ENCODE assay signal across 30 cellular contexts in the genomic region with DNA sequence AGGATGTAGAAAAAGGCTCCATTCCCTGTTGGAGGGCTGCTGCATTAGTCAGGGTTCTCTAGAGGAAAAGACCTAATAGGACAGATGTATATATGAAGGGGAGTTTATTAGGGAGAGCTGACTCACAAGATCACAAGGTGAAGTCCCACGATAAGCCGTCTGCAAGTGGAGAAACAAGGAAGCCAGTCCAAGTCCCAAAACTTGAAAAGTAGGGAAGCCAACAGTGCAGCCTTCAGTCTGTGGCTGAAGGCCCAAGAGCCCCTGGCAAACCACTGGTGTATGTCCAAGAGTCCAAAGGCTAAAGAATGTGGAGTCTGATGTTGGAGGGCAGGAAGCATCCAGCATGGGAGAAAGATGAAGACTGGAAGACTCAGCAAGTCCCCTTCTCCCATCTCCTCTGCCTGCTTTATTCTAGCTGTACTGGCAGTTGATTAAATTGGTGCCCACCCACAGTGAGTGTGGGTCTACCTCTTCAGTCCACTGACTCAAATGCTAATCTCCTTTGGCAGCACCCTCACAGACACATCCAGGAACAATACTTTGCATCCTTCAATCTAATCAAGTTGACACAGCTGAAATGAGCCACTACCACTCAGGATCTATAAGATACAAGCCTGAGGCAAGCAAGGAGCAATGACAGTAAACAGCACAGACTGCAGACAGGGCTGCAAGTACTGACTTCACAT. TPM values are rescaled to one million over a fixed set of nuclear protein-coding genes. Genes with fewer than 3 reads are reported as not detected.
A peak's percentile ranks its signal among the peaks of the same experiment; 100 is the strongest.
DNase-seq lines count a peak whose midpoint lies in the region; ATAC-seq and TF ChIP-seq lines count a peak whose summit lies in the region.
"Had no signal": no experiment of that assay in that cellular context is flagged by ENCODE, and none has a peak within 500 bp of the region (broad histone marks: within the 10 kb centered on the region; RNA-seq: fewer than 3 reads in every experiment).

No MANE protein-coding gene starts in this region.

- no peak overlapping the region for H3K27ac ChIP-seq in spleen
- H3K27ac ChIP-seq: GM23248 had no signal

- no peaks in the 10 kb centered on the region for H3K27me3 ChIP-seq in spleen (replicated peaks in 1 of 7)

- POLR2A ChIA-PET in activated CD4-positive, alpha-beta T cell treated with anti-CD3 and anti-CD28 coated beads, Interleukin-2, amount 10 ng/mL, durations not matched to agents 7 days and 5 days (lab: Charles Lee), result no interaction called here

- no peak for TF ChIP-seq POLR2A in spleen (IDR thresholded peaks at IDR 0.05)

- H3K9me3 ChIP-seq in mucosa of descending colon (no peaks in the 10 kb centered on the region), spleen (no peaks in the 10 kb centered on the region)

- WGBS in spleen, 5 donors, result 80 to 93% (median 82%) methylated on average over 2 of the region's 2 CpGs

- no peak for ATAC-seq in GM18873 (IDR thresholded peaks at IDR 0.05; ENCODE audit: low FRiP score, unreplicated experiment)
- no peak for ATAC-seq in mucosa of descending colon
- ATAC-seq: left colon had no signal

- peaks cover 4% of the 10 kb centered on the region for H3K27me3 Mint-ChIP-seq in activated CD4-positive, alpha-beta T cell treated with anti-CD3 and anti-CD28 coated beads, Interleukin-2, amount 10 ng/mL, durations not matched to agents 7 days and 5 days
- H3K27me3 Mint-ChIP-seq: activated B cell treated with CpG ODN at 0.5 μM for 24 hours had no signal

- no peak for DNase-seq in activated CD4-positive, alpha-beta T cell treated with anti-CD3 and anti-CD28 coated beads, Interleukin-2, amount 10 ng/mL, durations not matched to agents 7 days and 5 days
- DNase-seq in activated CD4-positive, alpha-beta T cell treated with anti-CD3 and anti-CD28 coated beads, Interleukin-2, amount 50 U/mL, for 48 hours, result no peak
- DNase-seq in RPMI7951 (ENCODE audit: low read depth) (peak; percentile 49), cardiac fibroblast (ENCODE audit: low read depth in 2 of 2) (peak; percentile 24 to 77), retina (peak; percentile 87), mucosa of descending colon (no peak), spleen (no peak)
- DNase-seq: 8988T; activated B cell treated with CpG ODN at 0.5 μM for 24 hours; activated CD4-positive, alpha-beta T cell treated with anti-CD3 and anti-CD28 coated beads, Interleukin-2, amount 50 U/mL, for 1 hour; activated naive CD4-positive, alpha-beta T cell treated with anti-CD3 and anti-CD28 coated beads for 36 hours; Calu3; DMS79; GF-D8; GM23248; hypothalamus; IMR-90; left colon; mammary epithelial cell; NCI-H1092 treated with DMSO at 0.1 percent for 48 hours; NCI-H1930; NCI-H2171 treated with DMSO at 0.1 percent for 48 hours; NCI-H524; NK-92 treated with Interleukin-12 subunit alpha and Interleukin-12 subunit beta, amount 100 ng/mL, for 24 hours; stimulated activated naive CD4-positive, alpha-beta T cell; SW 1271; T1000 had no signal

- no peak overlapping the region for H3K4me3 ChIP-seq in cardiac fibroblast (replicated peaks in 1 of 2; ENCODE audit: low read depth in 2 of 2, low read length in 2 of 2)
- H3K4me3 ChIP-seq in mucosa of descending colon, result no peak overlapping the region
- H3K4me3 ChIP-seq in spleen, result no peak overlapping the region
- H3K4me3 ChIP-seq: GM23248 had no signal

- TF ChIP-seq CTCF in cardiac fibroblast (IDR thresholded peaks at IDR 0.05; ENCODE audit: low read depth, low read length) (no peak), mucosa of descending colon (IDR thresholded peaks at IDR 0.05) (no peak), spleen (IDR thresholded peaks at IDR 0.05 in 8 of 11, conservative IDR thresholded peaks at IDR 0.05 in 3 of 11) (no peak)

- peaks cover 6% of the 10 kb centered on the region for H3K36me3 Mint-ChIP-seq in activated CD4-positive, alpha-beta T cell treated with anti-CD3 and anti-CD28 coated beads, Interleukin-2, amount 10 ng/mL, durations not matched to agents 7 days and 5 days (ENCODE audit: low read depth)

- CTCF ChIA-PET in activated CD4-positive, alpha-beta T cell treated with anti-CD3 and anti-CD28 coated beads, Interleukin-2, amount 10 ng/mL, durations not matched to agents 7 days and 5 days (lab: Charles Lee), result no interaction called here

- H3K4me1 ChIP-seq in mucosa of descending colon (ENCODE audit: low read depth) (no peaks in the 10 kb centered on the region), spleen (peaks cover 0 to 9% (median 0%) of the 10 kb centered on the region in 6 donors)

- H3K36me3 ChIP-seq in mucosa of descending colon (ENCODE audit: low read depth) (no peaks in the 10 kb centered on the region), spleen (no peaks in the 10 kb centered on the region)

- H3K9me3 Mint-ChIP-seq in activated CD4-positive, alpha-beta T cell treated with anti-CD3 and anti-CD28 coated beads, Interleukin-2, amount 10 ng/mL, durations not matched to agents 7 days and 5 days, result peaks cover 4% of the 10 kb centered on the region
- H3K9me3 Mint-ChIP-seq: activated B cell treated with CpG ODN at 0.5 μM for 24 hours; activated naive CD4-positive, alpha-beta T cell treated with anti-CD3 and anti-CD28 coated beads for 36 hours; activated T-helper 1 cell treated with anti-CD3 and anti-CD28 coated beads, Interleukin-12 subunit alpha, Interleukin-12 subunit beta, Interleukin-2, Interleukin-4 antibody, amounts not matched to agents 30 ng/mL and 10 ng/mL and 1 ng/mL, durations not matched to agents 14 hours and 24 hours and 36 hours; nephron had no signal

- H3K4me1 Mint-ChIP-seq in activated CD4-positive, alpha-beta T cell treated with anti-CD3 and anti-CD28 coated beads, Interleukin-2, amount 10 ng/mL, durations not matched to agents 7 days and 5 days, result peaks cover 11% of the 10 kb centered on the region
- H3K4me1 Mint-ChIP-seq: nephron had no signal

- H3K4me3 Mint-ChIP-seq in activated CD4-positive, alpha-beta T cell treated with anti-CD3 and anti-CD28 coated beads, Interleukin-2, amount 10 ng/mL, durations not matched to agents 7 days and 5 days, result no peak overlapping the region
- H3K4me3 Mint-ChIP-seq: activated B cell treated with CpG ODN at 0.5 μM for 24 hours; activated naive CD4-positive, alpha-beta T cell treated with anti-CD3 and anti-CD28 coated beads for 36 hours; activated T-helper 1 cell treated with anti-CD3 and anti-CD28 coated beads, Interleukin-12 subunit alpha, Interleukin-12 subunit beta, Interleukin-2, Interleukin-4 antibody, amounts not matched to agents 30 ng/mL and 10 ng/mL and 1 ng/mL, durations not matched to agents 14 hours and 24 hours and 36 hours; nephron had no signal

- intact Hi-C loops in mucosa of descending colon (cut with DNase I, micrococcal nuclease), result no loop called here
- intact Hi-C loops in spleen (cut with DNase I; ENCODE audit: low total_unique reads), result no loop called here

- peak overlapping the region; percentile 38 for H3K27ac Mint-ChIP-seq in activated CD4-positive, alpha-beta T cell treated with anti-CD3 and anti-CD28 coated beads, Interleukin-2, amount 10 ng/mL, durations not matched to agents 7 days and 5 days
- H3K27ac Mint-ChIP-seq: activated B cell treated with CpG ODN at 0.5 μM for 24 hours; activated naive CD4-positive, alpha-beta T cell treated with anti-CD3 and anti-CD28 coated beads for 36 hours; activated T-helper 1 cell treated with anti-CD3 and anti-CD28 coated beads, Interleukin-12 subunit alpha, Interleukin-12 subunit beta, Interleukin-2, Interleukin-4 antibody, amounts not matched to agents 30 ng/mL and 10 ng/mL and 1 ng/mL, durations not matched to agents 14 hours and 24 hours and 36 hours; nephron had no signal

RNA-seq across cellular contexts. Expression of a gene that starts 30.0 kb away (rescaled TPM):
- total RNA-seq in activated CD4-positive, alpha-beta T cell treated with anti-CD3 and anti-CD28 coated beads, Interleukin-2, amount 10 ng/mL, durations not matched to agents 7 days and 5 days, result 10 to 100 TPM; 52.6 to 55.4 TPM
- 51.3 and 60.2 TPM in 2 replicates for total RNA-seq in RPMI7951 (2014; rRNA removed; shearing (Covaris generic))
- 10 to 100 TPM; 29.5 to 42.9 (median 36.0) TPM for total RNA-seq in mucosa of descending colon
- 10 to 100 TPM; 32.0 to 45.8 (median 34.7) TPM for total RNA-seq in spleen
- polyA plus RNA-seq in spleen, result 10 to 100 TPM; 12.0 to 15.6 (median 13.6) TPM

Comparison
In these comparisons a context has a peak if more than half of its experiments do, and no peak if none do; other contexts are left out.
1. DNase-seq: peak in RPMI7951 (single experiment), cardiac fibroblast (2 of 2) and retina (single experiment); none in activated CD4-positive, alpha-beta T cell treated with anti-CD3 and anti-CD28 coated beads, Interleukin-2, amount 10 ng/mL, durations not matched to agents 7 days and 5 days (single experiment), activated CD4-positive, alpha-beta T cell treated with anti-CD3 and anti-CD28 coated beads, Interleukin-2, amount 50 U/mL, for 48 hours (0 of 2), mucosa of descending colon (0 of 3) and spleen (single experiment).